In genomic region chr4:8410641-8411271, GRCh38 we compare ENCODE assay signal across 8 cellular contexts. TPM values are rescaled to one million over a fixed set of nuclear protein-coding genes. Genes with fewer than 3 reads are reported as not detected.
DNase-seq lines count a peak whose midpoint lies in the region; ATAC-seq and TF ChIP-seq lines count a peak whose summit lies in the region.

No MANE protein-coding gene starts in this region.

- H3K36me3 ChIP-seq in upper lobe of right lung: peaks cover 27% of the 10 kb centered on the region

- no peaks in the 10 kb centered on the region for H3K4me1 ChIP-seq in upper lobe of right lung

- peak overlapping the region; percentile 62 for H3K27ac ChIP-seq in angular gyrus (ENCODE audit: low read depth, low read length)
- no peak overlapping the region for H3K27ac ChIP-seq in upper lobe of right lung

- H3K9me3 ChIP-seq in upper lobe of right lung: no peaks in the 10 kb centered on the region

- DNase-seq in DMS114 treated with DMSO at 0.1 percent for 48 hours (lab: John Stamatoyannopoulos, UW; ENCODE audit: unreplicated experiment) (peak; percentile 45), LNCaP clone FGC (ENCODE audit: low read depth) (peak; percentile 65), inferior parietal cortex (ENCODE audit: extremely low spot score) (peak; percentile 20), upper lobe of right lung (no peak)

- TF ChIP-seq CTCF in LNCaP clone FGC (IDR thresholded peaks at IDR 0.05; ENCODE audit: control insufficient read depth, extremely low read depth, insufficient read depth): peak; percentile 67
- TF ChIP-seq CTCF in upper lobe of right lung (IDR thresholded peaks at IDR 0.05): peak; percentile 16

- ATAC-seq in upper lobe of right lung (peak; percentile 72), GM19455 (IDR thresholded peaks at IDR 0.05; ENCODE audit: unreplicated experiment) (no peak), HG03442 (IDR thresholded peaks at IDR 0.05; ENCODE audit: unreplicated experiment) (no peak), HG03025 (IDR thresholded peaks at IDR 0.05; ENCODE audit: low FRiP score, unreplicated experiment) (no peak)

- no peak overlapping the region for H3K4me3 ChIP-seq in LNCaP clone FGC (ENCODE audit: low read depth, low read length)
- no peak overlapping the region for H3K4me3 ChIP-seq in upper lobe of right lung

- intact Hi-C loops in upper lobe of right lung (cut with DNase I): loop anchor here (5.0 kb wide), 1 partner anchor 168 kb away; no protein-coding TSS in a partner anchor

- no peaks in the 10 kb centered on the region for H3K27me3 ChIP-seq in upper lobe of right lung

RNA-seq across cellular contexts. Expression of gene ACOX3, which starts 29.8 kb away (rescaled TPM):
- 21.6 TPM for total RNA-seq in upper lobe of right lung

RNA-seq across cellular contexts. Expression of gene TRMT44, which starts 29.8 kb away (rescaled TPM):
- total RNA-seq in upper lobe of right lung: 24.2 TPM
